1 cellular context compared by ENCODE assay signal in genomic region chr3:141311496-141312358, GRCh38.
A peak's percentile ranks its signal among the peaks of the same experiment; 100 is the strongest.
TF ChIP-seq lines count a peak whose summit lies in the region.

No MANE protein-coding gene starts in this region.

TF ChIP-seq in HepG2, 621 proteins besides CTCF, POLR2A, EP300 and RAD21 (continued from another document):
- TF ChIP-seq ZNF407 (CRISPR knock-in tag; IDR thresholded peaks at IDR 0.05; ENCODE audit: not compliant biosample characterization) (peak; percentile 27), ZNF549 (CRISPR knock-in tag; IDR thresholded peaks at IDR 0.05) (no peak), ZNF33B (CRISPR knock-in tag; IDR thresholded peaks at IDR 0.05) (peak; percentile 59; the same call in 1 of the 2 replicates), CREB3 (CRISPR knock-in tag; IDR thresholded peaks at IDR 0.05) (peak; percentile 44; the same call in 1 of the 2 replicates), CREB1 (IDR thresholded peaks at IDR 0.05) (0 out of 2 replicates have a peak, but pooled peaks have one; percentile 51), CREB1 (CRISPR knock-in tag; IDR thresholded peaks at IDR 0.05) (peak; percentile 93), E2F1 (CRISPR knock-in tag; IDR thresholded peaks at IDR 0.05) (peak; percentile 85), ZNF605 (CRISPR knock-in tag; IDR thresholded peaks at IDR 0.05) (peak; percentile 89), TOE1 (CRISPR knock-in tag; IDR thresholded peaks at IDR 0.05) (peak; percentile 87; the same call in 1 of the 2 replicates), ZNF430 (CRISPR knock-in tag; IDR thresholded peaks at IDR 0.05) (peak; percentile 82), ZNF362 (CRISPR knock-in tag; IDR thresholded peaks at IDR 0.05; ENCODE audit: borderline replicate concordance) (0 out of 2 replicates have a peak, but pooled peaks have one; percentile 21), WIZ (CRISPR knock-in tag; IDR thresholded peaks at IDR 0.05) (no peak; the same call in 1 of the 2 replicates), TBP (CRISPR knock-in tag; IDR thresholded peaks at IDR 0.05) (peak; percentile 91), HES4 (CRISPR knock-in tag; IDR thresholded peaks at IDR 0.05; ENCODE audit: borderline replicate concordance) (peak; percentile 51; the same call in 1 of the 2 replicates), MLXIP (CRISPR knock-in tag; IDR thresholded peaks at IDR 0.05; ENCODE audit: borderline replicate concordance) (0 out of 2 replicates have a peak, but pooled peaks have one; percentile 43), ZBTB44 (CRISPR knock-in tag; IDR thresholded peaks at IDR 0.05) (peak; percentile 22; the same call in 1 of the 2 replicates), ZNF501 (CRISPR knock-in tag; IDR thresholded peaks at IDR 0.05) (peak; percentile 99), ZNF678 (CRISPR knock-in tag; IDR thresholded peaks at IDR 0.05) (no peak), EZH2 (conservative IDR thresholded peaks at IDR 0.05; ENCODE audit: low read depth, low read length) (no peak), ARNTL (CRISPR knock-in tag; IDR thresholded peaks at IDR 0.05) (0 out of 2 replicates have a peak, but pooled peaks have one; percentile 57), HMGXB4 (CRISPR knock-in tag; IDR thresholded peaks at IDR 0.05; ENCODE audit: borderline replicate concordance in 1 of 2, low read depth in 1 of 2) (peak; percentile 54 to 75; a peak in 2 of 4 replicates), BRF2 (CRISPR knock-in tag; IDR thresholded peaks at IDR 0.05) (0 out of 2 replicates have a peak, but pooled peaks have one; percentile 53)
TF ChIP-seq in HepG2: peak in this region for 312.
